Comparison of ENCODE assay signal across 1 cellular context in the genomic region with DNA sequence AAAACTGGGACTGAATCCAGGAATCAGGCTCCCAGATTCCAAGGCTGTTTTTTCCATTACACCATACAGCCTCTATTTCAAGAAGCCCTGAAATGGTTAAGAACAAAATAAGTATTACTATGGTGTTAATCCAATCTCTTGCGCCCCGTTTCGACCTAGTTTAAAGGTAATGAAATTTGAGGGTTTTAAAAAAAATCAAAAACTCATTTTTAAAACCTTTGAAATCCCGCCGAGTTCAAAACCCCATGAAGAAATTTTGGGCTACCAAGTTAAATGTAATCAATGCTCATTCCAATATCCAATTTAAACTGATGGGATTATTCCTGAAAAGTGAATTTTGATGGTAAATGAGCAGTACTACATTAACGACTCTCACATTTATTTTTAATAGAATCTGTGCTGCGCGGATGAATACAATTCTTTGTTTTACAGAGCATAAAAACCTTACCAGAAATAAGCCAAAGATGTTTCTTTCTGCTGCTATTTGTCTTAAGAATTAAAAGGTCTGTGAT.
TF ChIP-seq lines count a peak whose summit lies in the region.

No MANE protein-coding gene starts in this region.

TF ChIP-seq in K562, 482 proteins besides CTCF, POLR2A, EP300 and RAD21 (continued from another document):
- TF ChIP-seq, protein P1, sequence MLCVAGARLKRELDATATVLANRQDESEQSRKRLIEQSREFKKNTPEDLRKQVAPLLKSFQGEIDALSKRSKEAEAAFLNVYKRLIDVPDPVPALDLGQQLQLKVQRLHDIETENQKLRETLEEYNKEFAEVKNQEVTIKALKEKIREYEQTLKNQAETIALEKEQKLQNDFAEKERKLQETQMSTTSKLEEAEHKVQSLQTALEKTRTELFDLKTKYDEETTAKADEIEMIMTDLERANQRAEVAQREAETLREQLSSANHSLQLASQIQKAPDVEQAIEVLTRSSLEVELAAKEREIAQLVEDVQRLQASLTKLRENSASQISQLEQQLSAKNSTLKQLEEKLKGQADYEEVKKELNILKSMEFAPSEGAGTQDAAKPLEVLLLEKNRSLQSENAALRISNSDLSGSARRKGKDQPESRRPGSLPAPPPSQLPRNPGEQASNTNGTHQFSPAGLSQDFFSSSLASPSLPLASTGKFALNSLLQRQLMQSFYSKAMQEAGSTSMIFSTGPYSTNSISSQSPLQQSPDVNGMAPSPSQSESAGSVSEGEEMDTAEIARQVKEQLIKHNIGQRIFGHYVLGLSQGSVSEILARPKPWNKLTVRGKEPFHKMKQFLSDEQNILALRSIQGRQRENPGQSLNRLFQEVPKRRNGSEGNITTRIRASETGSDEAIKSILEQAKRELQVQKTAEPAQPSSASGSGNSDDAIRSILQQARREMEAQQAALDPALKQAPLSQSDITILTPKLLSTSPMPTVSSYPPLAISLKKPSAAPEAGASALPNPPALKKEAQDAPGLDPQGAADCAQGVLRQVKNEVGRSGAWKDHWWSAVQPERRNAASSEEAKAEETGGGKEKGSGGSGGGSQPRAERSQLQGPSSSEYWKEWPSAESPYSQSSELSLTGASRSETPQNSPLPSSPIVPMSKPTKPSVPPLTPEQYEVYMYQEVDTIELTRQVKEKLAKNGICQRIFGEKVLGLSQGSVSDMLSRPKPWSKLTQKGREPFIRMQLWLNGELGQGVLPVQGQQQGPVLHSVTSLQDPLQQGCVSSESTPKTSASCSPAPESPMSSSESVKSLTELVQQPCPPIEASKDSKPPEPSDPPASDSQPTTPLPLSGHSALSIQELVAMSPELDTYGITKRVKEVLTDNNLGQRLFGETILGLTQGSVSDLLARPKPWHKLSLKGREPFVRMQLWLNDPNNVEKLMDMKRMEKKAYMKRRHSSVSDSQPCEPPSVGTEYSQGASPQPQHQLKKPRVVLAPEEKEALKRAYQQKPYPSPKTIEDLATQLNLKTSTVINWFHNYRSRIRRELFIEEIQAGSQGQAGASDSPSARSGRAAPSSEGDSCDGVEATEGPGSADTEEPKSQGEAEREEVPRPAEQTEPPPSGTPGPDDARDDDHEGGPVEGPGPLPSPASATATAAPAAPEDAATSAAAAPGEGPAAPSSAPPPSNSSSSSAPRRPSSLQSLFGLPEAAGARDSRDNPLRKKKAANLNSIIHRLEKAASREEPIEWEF (CRISPR knock-in tag; IDR thresholded peaks at IDR 0.05): 0 out of 2 replicates have a peak, but pooled peaks have one; percentile 47
- TF ChIP-seq HIVEP1 (CRISPR knock-in tag; IDR thresholded peaks at IDR 0.05) (no peak), MXI1 (IDR thresholded peaks at IDR 0.05; ENCODE audit: low read depth, low read length) (no peak), ZNF174 (CRISPR knock-in tag; IDR thresholded peaks at IDR 0.05) (no peak)
- TF ChIP-seq, protein P2, sequence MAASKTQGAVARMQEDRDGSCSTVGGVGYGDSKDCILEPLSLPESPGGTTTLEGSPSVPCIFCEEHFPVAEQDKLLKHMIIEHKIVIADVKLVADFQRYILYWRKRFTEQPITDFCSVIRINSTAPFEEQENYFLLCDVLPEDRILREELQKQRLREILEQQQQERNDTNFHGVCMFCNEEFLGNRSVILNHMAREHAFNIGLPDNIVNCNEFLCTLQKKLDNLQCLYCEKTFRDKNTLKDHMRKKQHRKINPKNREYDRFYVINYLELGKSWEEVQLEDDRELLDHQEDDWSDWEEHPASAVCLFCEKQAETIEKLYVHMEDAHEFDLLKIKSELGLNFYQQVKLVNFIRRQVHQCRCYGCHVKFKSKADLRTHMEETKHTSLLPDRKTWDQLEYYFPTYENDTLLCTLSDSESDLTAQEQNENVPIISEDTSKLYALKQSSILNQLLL (CRISPR knock-in tag; IDR thresholded peaks at IDR 0.05; ENCODE audit: borderline replicate concordance): no peak
